Comparison of ENCODE assay signal across 8 cellular contexts in genomic region chr12:122895290-122895689, GRCh38. TPM values are rescaled to one million over a fixed set of nuclear protein-coding genes. Genes with fewer than 3 reads are reported as not detected.
DNase-seq lines count a peak whose midpoint lies in the region; ATAC-seq lines count a peak whose summit lies in the region.

No MANE protein-coding gene starts in this region.

- H3K9me3 ChIP-seq in MG63, result no peaks in the 10 kb centered on the region; the same call in 1 of the 2 replicates
- no peaks in the 10 kb centered on the region for H3K9me3 ChIP-seq in mucosa of stomach (ENCODE audit: control insufficient read depth, low read length)

- no peaks in the 10 kb centered on the region for H3K36me3 ChIP-seq in MG63
- no peaks in the 10 kb centered on the region for H3K36me3 ChIP-seq in mucosa of stomach (ENCODE audit: control insufficient read depth, insufficient read depth, low read length)

- H3K4me3 ChIP-seq in MG63 (peak overlapping the region; percentile 75), mucosa of stomach (ENCODE audit: low read length) (peak overlapping the region; percentile 96)

- no peak for ATAC-seq in HG03342 (IDR thresholded peaks at IDR 0.05; ENCODE audit: unreplicated experiment)

- H3K27me3 ChIP-seq in MG63 (no peaks in the 10 kb centered on the region), mucosa of stomach (ENCODE audit: control insufficient read depth, insufficient read depth, low read length) (no peaks in the 10 kb centered on the region)

- peak; percentile 50 for DNase-seq in ACHN
- no peak for DNase-seq in MG63
- DNase-seq in dermis blood vessel endothelial cell, result peak; percentile 38
- DNase-seq in cerebellum (ENCODE audit: low spot score), result no peak
- DNase-seq in stimulated activated CD4-positive, alpha-beta T cell treated with anti-CD3 and anti-CD28 coated beads, Interleukin-4, amount 100 ng/mL, for 24 hours, result no peak
- DNase-seq in A172 (ENCODE audit: low spot score), result no peak

- peaks cover 46% of the 10 kb centered on the region for H3K4me1 ChIP-seq in mucosa of stomach (ENCODE audit: control insufficient read depth, insufficient read depth, low read length)

- in situ Hi-C loops in ACHN (cut with HindIII; ENCODE audit: low pct_ligation_motif_present, low pct_unique_long_range_greater_than_20kb, low sequenced_read_pairs), result no loop called here

- peak overlapping the region; percentile 100 for H3K9ac ChIP-seq in mucosa of stomach (ENCODE audit: low read length)

RNA-seq across cellular contexts. Expression of gene VPS37B, which starts 0.6 kb away (rescaled TPM):
- total RNA-seq in MG63 (2014; rRNA removed; shearing (Covaris generic); ENCODE audit: low replicate concordance), result 15.0 and 21.4 TPM in 2 replicates
- 19.6 and 21.2 TPM in 2 replicates for total RNA-seq in dermis blood vessel endothelial cell
- 17.6 TPM for total RNA-seq in cerebellum
- total RNA-seq in A172 (2014; rRNA removed; shearing (Covaris generic)), result 19.2 and 23.9 TPM in 2 replicates

Comparison
In these comparisons a context has a peak if more than half of its experiments do, and no peak if none do; other contexts are left out.
1. DNase-seq: peak in ACHN (single experiment) and dermis blood vessel endothelial cell (single experiment); none in MG63 (single experiment), cerebellum (single experiment), stimulated activated CD4-positive, alpha-beta T cell treated with anti-CD3 and anti-CD28 coated beads, Interleukin-4, amount 100 ng/mL, for 24 hours (single experiment) and A172 (single experiment).